In genomic region chr6:30556714-30556963, GRCh38 we compare ENCODE assay signal across 8 cellular contexts. TPM values are rescaled to one million over a fixed set of nuclear protein-coding genes. Genes with fewer than 3 reads are reported as not detected.
A peak's percentile ranks its signal among the peaks of the same experiment; 100 is the strongest.
DNase-seq lines count a peak whose midpoint lies in the region; ATAC-seq and TF ChIP-seq lines count a peak whose summit lies in the region.

No MANE protein-coding gene starts in this region.

- H3K4me3 ChIP-seq in epithelial cell of proximal tubule (ENCODE audit: low read depth, low read length): peak overlapping the region; percentile 86
- H3K4me3 ChIP-seq in osteoblast (ENCODE audit: insufficient read depth, low read length): peak overlapping the region; percentile 92
- peak overlapping the region; percentile 92 for H3K4me3 ChIP-seq in upper lobe of right lung

- H3K36me3 ChIP-seq in osteoblast (ENCODE audit: insufficient read depth, low read length) (peaks cover 38% of the 10 kb centered on the region), upper lobe of right lung (peaks cover 32% of the 10 kb centered on the region)

- no peaks in the 10 kb centered on the region for H3K27me3 ChIP-seq in osteoblast (ENCODE audit: insufficient read depth, low read length)
- H3K27me3 ChIP-seq in upper lobe of right lung: no peaks in the 10 kb centered on the region

- TF ChIP-seq CTCF in epithelial cell of proximal tubule (conservative IDR thresholded peaks at IDR 0.05; ENCODE audit: low read depth, low read length) (no peak), osteoblast (IDR thresholded peaks at IDR 0.05; ENCODE audit: extremely low read depth, low read depth, low read length) (no peak), upper lobe of right lung (IDR thresholded peaks at IDR 0.05) (no peak)

- H3K9me3 ChIP-seq in osteoblast (ENCODE audit: low read depth, low read length): no peaks in the 10 kb centered on the region
- no peaks in the 10 kb centered on the region for H3K9me3 ChIP-seq in upper lobe of right lung

- peaks cover 61% of the 10 kb centered on the region for H3K79me2 ChIP-seq in osteoblast (ENCODE audit: insufficient read depth, low read length)

- ATAC-seq in upper lobe of right lung: no peak

- DNase-seq in SKM-1 (lab: John Stamatoyannopoulos, UW; ENCODE audit: unreplicated experiment): peak; percentile 88
- no peak for DNase-seq in SKM-1 treated with dmso at 0.1 percent for 144 hours (lab: John Stamatoyannopoulos, UW; ENCODE audit: unreplicated experiment)
- peak; percentile 69 to 71 for DNase-seq in activated CD4-positive, alpha-beta T cell treated with anti-CD3 and anti-CD28 coated beads, Interleukin-2, amount 50 U/mL, for 4 hours
- DNase-seq in epithelial cell of proximal tubule (ENCODE audit: low read depth): no peak
- DNase-seq in osteoblast (ENCODE audit: insufficient read length, low spot score, missing footprints): no peak
- no peak for DNase-seq in upper lobe of right lung
- no peak for DNase-seq in DMS153 (lab: John Stamatoyannopoulos, UW)
- no peak for DNase-seq in mesenteric fat pad (ENCODE audit: low spot score)

- peak overlapping the region; percentile 94 for H3K4me2 ChIP-seq in osteoblast (ENCODE audit: insufficient read depth, low read length)

- H3K4me1 ChIP-seq in osteoblast (ENCODE audit: insufficient read depth, low read length) (peaks cover 18% of the 10 kb centered on the region), upper lobe of right lung (peaks cover 25% of the 10 kb centered on the region)

- H3K27ac ChIP-seq in osteoblast (ENCODE audit: low read depth, low read length) (peak overlapping the region; percentile 98), upper lobe of right lung (peak overlapping the region; percentile 99)

- intact Hi-C loops in upper lobe of right lung (cut with DNase I): no loop called here

- H2AFZ ChIP-seq in osteoblast (ENCODE audit: low read length): peak overlapping the region; percentile 94

- peaks cover 11% of the 10 kb centered on the region for H4K20me1 ChIP-seq in osteoblast (ENCODE audit: insufficient read depth, low read length)

RNA-seq across cellular contexts. Expression of gene GNL1, which starts 0.3 kb away (rescaled TPM):
- 46.1 and 46.3 TPM in 2 replicates for total RNA-seq in epithelial cell of proximal tubule
- 56.5 and 64.8 TPM in 2 replicates for total RNA-seq in osteoblast
- 54.8 TPM for total RNA-seq in upper lobe of right lung
- 65.8 TPM for total RNA-seq in mesenteric fat pad

RNA-seq across cellular contexts. Expression of gene PRR3, which starts 0.5 kb away (rescaled TPM):
- total RNA-seq in epithelial cell of proximal tubule (4.6 and 5.2 TPM in 2 replicates), osteoblast (6.8 and 7.2 TPM in 2 replicates), upper lobe of right lung (6.9 TPM), mesenteric fat pad (9.2 TPM)

RNA-seq across cellular contexts. Expression of gene ABCF1, which starts 14.6 kb away (rescaled TPM):
- total RNA-seq in epithelial cell of proximal tubule: 49.0 and 70.5 TPM in 2 replicates
- total RNA-seq in osteoblast: 37.3 and 37.4 TPM in 2 replicates
- 42.5 TPM for total RNA-seq in upper lobe of right lung
- 59.2 TPM for total RNA-seq in mesenteric fat pad

Comparison
In these comparisons a context has a peak if more than half of its experiments do, and no peak if none do; other contexts are left out.
1. DNase-seq: peak in SKM-1 (single experiment) and activated CD4-positive, alpha-beta T cell treated with anti-CD3 and anti-CD28 coated beads, Interleukin-2, amount 50 U/mL, for 4 hours (2 of 2); none in SKM-1 treated with dmso at 0.1 percent for 144 hours (single experiment), epithelial cell of proximal tubule (single experiment), osteoblast (single experiment), upper lobe of right lung (single experiment), DMS153 (single experiment) and mesenteric fat pad (single experiment).
2. Peak in every context shown above with its lines, with median percentiles within 50 percentile points of each other: H3K4me3 ChIP-seq.